In the genomic region with DNA sequence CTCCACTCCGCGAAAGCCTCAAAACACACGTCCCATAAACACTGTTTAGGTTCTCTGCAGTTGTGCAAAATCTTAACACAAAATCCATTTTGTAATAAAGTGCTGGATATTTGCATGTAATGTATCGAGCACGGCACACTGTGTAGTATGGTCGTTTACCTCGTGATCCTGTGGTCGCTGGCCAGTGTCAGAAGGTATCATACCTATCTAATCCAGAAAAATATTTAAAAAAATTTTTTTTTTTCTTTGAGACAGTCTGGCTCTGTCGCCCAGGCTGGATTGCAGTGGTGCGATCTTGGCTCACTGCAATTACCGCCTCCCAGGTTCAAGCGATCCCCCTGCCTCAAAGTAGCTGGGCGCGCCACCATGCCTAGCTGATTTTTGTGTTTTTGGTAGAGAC, we compare ENCODE assay signal across 9 cellular contexts. TPM values are rescaled to one million over a fixed set of nuclear protein-coding genes. Genes with fewer than 3 reads are reported as not detected.
A peak's percentile ranks its signal among the peaks of the same experiment; 100 is the strongest.
DNase-seq lines count a peak whose midpoint lies in the region; ATAC-seq and TF ChIP-seq lines count a peak whose summit lies in the region.
"Had no signal": no experiment of that assay in that cellular context is flagged by ENCODE, and none has a peak within 500 bp of the region (broad histone marks: within the 10 kb centered on the region; RNA-seq: fewer than 3 reads in every experiment).

No MANE protein-coding gene starts in this region.

- peak overlapping the region; percentile 100 for H3K4me2 ChIP-seq in GM23338
- peak overlapping the region; percentile 93 for H3K4me2 ChIP-seq in skeletal muscle satellite cell (ENCODE audit: low read length)

- ATAC-seq in GM23338 = no peak
- ATAC-seq in WTC11 = no peak
- no peak for ATAC-seq in gastroesophageal sphincter
- ATAC-seq in HG03280 (IDR thresholded peaks at IDR 0.05; ENCODE audit: unreplicated experiment) = no peak

- H3K9me3 Mint-ChIP-seq in GM23338 = peaks cover 3% of the 10 kb centered on the region; the same call in 1 of the 3 replicates
- H3K9me3 Mint-ChIP-seq in WTC11 = no peaks in the 10 kb centered on the region

- H3K27me3 ChIP-seq in GM23338 (ENCODE audit: insufficient read depth) (peaks cover 11% of the 10 kb centered on the region), gastroesophageal sphincter (peaks cover 37% of the 10 kb centered on the region), skeletal muscle satellite cell (ENCODE audit: control insufficient read depth, insufficient read depth, low read length) (peaks cover 23% of the 10 kb centered on the region)

- CTCF ChIA-PET in WTC11 (lab: Charles Lee) = interaction anchor here (1.5 to 2.4 kb wide), 4 partner anchors 9 to 80 kb away, joined by 4 to 11 read pairs (median 7); partner anchors contain the start of gene TTYH2

- peak overlapping the region; percentile 98 for H3K9ac ChIP-seq in skeletal muscle satellite cell (ENCODE audit: low read depth, low read length)

- H3K36me3 Mint-ChIP-seq in GM23338 (ENCODE audit: low read depth) (peaks cover 61% of the 10 kb centered on the region), WTC11 (peaks cover 48% of the 10 kb centered on the region)

- peaks cover 56% of the 10 kb centered on the region for H3K36me3 ChIP-seq in GM23338 (ENCODE audit: insufficient read depth)
- H3K36me3 ChIP-seq in gastroesophageal sphincter = peaks cover 0 to 51% of the 10 kb centered on the region in 2 donors
- peaks cover 50% of the 10 kb centered on the region for H3K36me3 ChIP-seq in skeletal muscle satellite cell (ENCODE audit: insufficient read depth, low read length)

- H3K4me3 Mint-ChIP-seq in GM23338 = peak overlapping the region; percentile 100
- H3K4me3 Mint-ChIP-seq in WTC11 = peak overlapping the region; percentile 100

- TF ChIP-seq EP300 in gastroesophageal sphincter (IDR thresholded peaks at IDR 0.05) = no peak

- H3K27ac ChIP-seq in GM23338 (ENCODE audit: low read depth) = peak overlapping the region; percentile 95
- H3K27ac ChIP-seq in gastroesophageal sphincter = peak overlapping the region in 3 of 4 donors; percentile 88 to 90 (median 88)

- peaks cover 43% of the 10 kb centered on the region for H4K20me1 ChIP-seq in GM23338 (replicated peaks; ENCODE audit: insufficient read depth)

- H3F3A ChIP-seq in GM23338 (replicated peaks; ENCODE audit: low read depth) = peaks cover 42% of the 10 kb centered on the region

- H3K27me3 Mint-ChIP-seq in GM23338 (ENCODE audit: insufficient read depth, low read depth, poor library complexity) (peaks cover 27% of the 10 kb centered on the region), WTC11 (ENCODE audit: low read depth) (peaks cover 20% of the 10 kb centered on the region)

- H3K27ac Mint-ChIP-seq in GM23338 (peak overlapping the region; percentile 100), WTC11 (peak overlapping the region; percentile 88; the same call in 1 of the 2 replicates)

- no peaks in the 10 kb centered on the region for H3K9me2 ChIP-seq in GM23338 (ENCODE audit: insufficient read depth)

- H3K4me1 Mint-ChIP-seq in GM23338 (peaks cover 42% of the 10 kb centered on the region), WTC11 (peaks cover 46% of the 10 kb centered on the region)

- H3K79me2 ChIP-seq in GM23338 (replicated peaks; ENCODE audit: insufficient read depth) = peaks cover 56% of the 10 kb centered on the region

- POLR2A ChIA-PET in WTC11 (lab: Charles Lee) = interaction anchor here (1.0 kb wide), 1 partner anchor 9 kb away, joined by 7 read pairs; the partner anchor contains the start of gene TTYH2

- peaks cover 37% of the 10 kb centered on the region for H3K4me1 ChIP-seq in GM23338 (ENCODE audit: insufficient read depth)
- H3K4me1 ChIP-seq in gastroesophageal sphincter = peaks cover 0 to 65% (median 19%) of the 10 kb centered on the region in 3 donors
- H3K4me1 ChIP-seq in skeletal muscle satellite cell (ENCODE audit: control insufficient read depth, insufficient read depth, low read length) = peaks cover 40% of the 10 kb centered on the region

- no peaks in the 10 kb centered on the region for H3K9me3 ChIP-seq in gastroesophageal sphincter
- no peaks in the 10 kb centered on the region for H3K9me3 ChIP-seq in skeletal muscle satellite cell (replicated peaks; ENCODE audit: low read length)

- no peak overlapping the region for H2AFZ ChIP-seq in GM23338

- WGBS in gastroesophageal sphincter (ENCODE audit: low coverage in 1 of 2), 2 donors = 34 to 56% methylated on average over 10 to 14 of the region's 14 CpGs

- no peak for TF ChIP-seq POLR2A in gastroesophageal sphincter (IDR thresholded peaks at IDR 0.05)

- H3K4me3 ChIP-seq in GM23338 (peak overlapping the region; percentile 98), gastroesophageal sphincter (peak overlapping the region; percentile 89 to 93), skeletal muscle satellite cell (ENCODE audit: low read length) (peak overlapping the region; percentile 80)

- TF ChIP-seq CTCF in GM23338 (conservative IDR thresholded peaks at IDR 0.05; ENCODE audit: low read depth in 2 of 2) (no peak), WTC11 (IDR thresholded peaks at IDR 0.05) (no peak), gastroesophageal sphincter (IDR thresholded peaks at IDR 0.05) (no peak)

- DNase-seq in GM23338 (ENCODE audit: low spot score) (no peak), WTC11 (ENCODE audit: low spot score) (no peak), islet precursor cell (no peak), NCI-H345 treated with DMSO at 0.1 percent for 48 hours (lab: John Stamatoyannopoulos, UW; ENCODE audit: unreplicated experiment) (no peak), Kasumi-1 (lab: John Stamatoyannopoulos, UW) (no peak)
- DNase-seq: stimulated activated CD4-positive, alpha-beta T cell treated with anti-CD3 and anti-CD28 coated beads, Interleukin-4, amount 100 ng/mL, for 1 hour had no signal

TF ChIP-seq in GM23338, 12 proteins besides CTCF, POLR2A, EP300 and RAD21 (continues in another document):
- TF ChIP-seq, protein P1, sequence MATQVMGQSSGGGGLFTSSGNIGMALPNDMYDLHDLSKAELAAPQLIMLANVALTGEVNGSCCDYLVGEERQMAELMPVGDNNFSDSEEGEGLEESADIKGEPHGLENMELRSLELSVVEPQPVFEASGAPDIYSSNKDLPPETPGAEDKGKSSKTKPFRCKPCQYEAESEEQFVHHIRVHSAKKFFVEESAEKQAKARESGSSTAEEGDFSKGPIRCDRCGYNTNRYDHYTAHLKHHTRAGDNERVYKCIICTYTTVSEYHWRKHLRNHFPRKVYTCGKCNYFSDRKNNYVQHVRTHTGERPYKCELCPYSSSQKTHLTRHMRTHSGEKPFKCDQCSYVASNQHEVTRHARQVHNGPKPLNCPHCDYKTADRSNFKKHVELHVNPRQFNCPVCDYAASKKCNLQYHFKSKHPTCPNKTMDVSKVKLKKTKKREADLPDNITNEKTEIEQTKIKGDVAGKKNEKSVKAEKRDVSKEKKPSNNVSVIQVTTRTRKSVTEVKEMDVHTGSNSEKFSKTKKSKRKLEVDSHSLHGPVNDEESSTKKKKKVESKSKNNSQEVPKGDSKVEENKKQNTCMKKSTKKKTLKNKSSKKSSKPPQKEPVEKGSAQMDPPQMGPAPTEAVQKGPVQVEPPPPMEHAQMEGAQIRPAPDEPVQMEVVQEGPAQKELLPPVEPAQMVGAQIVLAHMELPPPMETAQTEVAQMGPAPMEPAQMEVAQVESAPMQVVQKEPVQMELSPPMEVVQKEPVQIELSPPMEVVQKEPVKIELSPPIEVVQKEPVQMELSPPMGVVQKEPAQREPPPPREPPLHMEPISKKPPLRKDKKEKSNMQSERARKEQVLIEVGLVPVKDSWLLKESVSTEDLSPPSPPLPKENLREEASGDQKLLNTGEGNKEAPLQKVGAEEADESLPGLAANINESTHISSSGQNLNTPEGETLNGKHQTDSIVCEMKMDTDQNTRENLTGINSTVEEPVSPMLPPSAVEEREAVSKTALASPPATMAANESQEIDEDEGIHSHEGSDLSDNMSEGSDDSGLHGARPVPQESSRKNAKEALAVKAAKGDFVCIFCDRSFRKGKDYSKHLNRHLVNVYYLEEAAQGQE (IDR thresholded peaks at IDR 0.05; ENCODE audit: unreplicated experiment) = no peak
- TF ChIP-seq POLR2AphosphoS5 (IDR thresholded peaks at IDR 0.05; ENCODE audit: low read depth) (no peak), JUNB (IDR thresholded peaks at IDR 0.05; ENCODE audit: unreplicated experiment) (no peak)

TF ChIP-seq in WTC11, 78 proteins besides CTCF, POLR2A, EP300 and RAD21:
- TF ChIP-seq ZNF425 (CRISPR knock-in tag; conservative IDR thresholded peaks at IDR 0.05) (peak; percentile 31; the same call in 1 of the 2 replicates), IRF1 (CRISPR knock-in tag; IDR thresholded peaks at IDR 0.05) (no peak)

RNA-seq across cellular contexts. Expression of gene RPL38, which starts 1.0 kb away (rescaled TPM):
- 231 and 286 TPM in 2 replicates for total RNA-seq in GM23338 (2014; rRNA removed; shearing (Covaris generic))
- polyA plus RNA-seq in GM23338 (2016; fragmentation: Nextera tagmentation; extraction: Ambion mirVana) = 5,312 and 5,616 TPM in 2 replicates
- total RNA-seq in WTC11 (2021) (1,170 to 1,273 TPM (median 1,266 TPM) in 3 replicates), gastroesophageal sphincter (100 to 1,000 TPM; 407 to 628 (median 526) TPM)
- total RNA-seq in skeletal muscle satellite cell (2012; rRNA removed) = 347 and 718 TPM in 2 replicates

RNA-seq across cellular contexts. Expression of gene TTYH2, which starts 8.9 kb away (rescaled TPM):
- total RNA-seq in GM23338 (2014; rRNA removed; shearing (Covaris generic)) = 3.9 and 5.2 TPM in 2 replicates
- 1.4 and 2.1 TPM in 2 replicates for polyA plus RNA-seq in GM23338 (2016; fragmentation: Nextera tagmentation; extraction: Ambion mirVana)
- total RNA-seq in WTC11 (2021) = 3.5 to 5.1 TPM (median 4.5 TPM) in 3 replicates
- 1 to 10 TPM; 5.5 to 7.7 (median 6.3) TPM for total RNA-seq in gastroesophageal sphincter
- 1.7 and 2.0 TPM in 2 replicates for total RNA-seq in skeletal muscle satellite cell (2012; rRNA removed)
